In the genomic region with DNA sequence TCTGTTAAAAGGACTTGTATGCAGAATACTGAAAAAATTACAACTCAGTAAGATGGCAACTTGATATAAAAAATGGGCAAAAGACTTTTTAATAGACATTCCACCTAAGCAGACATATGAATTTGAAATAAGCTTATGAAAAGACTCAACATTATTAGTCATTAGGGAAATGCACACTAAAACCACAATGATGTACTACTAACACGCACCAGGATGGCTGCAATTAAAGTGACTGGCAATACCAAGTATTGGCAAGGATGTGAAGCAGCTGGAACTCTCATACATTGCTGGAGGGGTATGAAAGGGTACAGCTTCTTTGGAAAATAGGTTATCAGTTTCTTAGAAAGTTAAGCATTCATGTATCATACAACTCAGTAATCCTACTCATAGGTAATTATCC, we compare ENCODE assay signal across 14 cellular contexts. TPM values are rescaled to one million over a fixed set of nuclear protein-coding genes. Genes with fewer than 3 reads are reported as not detected.
DNase-seq lines count a peak whose midpoint lies in the region; ATAC-seq and TF ChIP-seq lines count a peak whose summit lies in the region.
"Had no signal": no experiment of that assay in that cellular context is flagged by ENCODE, and none has a peak within 500 bp of the region (broad histone marks: within the 10 kb centered on the region; RNA-seq: fewer than 3 reads in every experiment).

No MANE protein-coding gene starts in this region.

- peak overlapping the region; percentile 88 for H3K27ac Mint-ChIP-seq in activated T-cell treated with anti-CD3 and anti-CD28 coated beads, Interleukin-2, amount 50 U/mL, for 72 hours
- H3K27ac Mint-ChIP-seq: activated naive CD8-positive, alpha-beta T cell treated with anti-CD3 and anti-CD28 coated beads, Interleukin-2, amount 10 ng/mL, durations not matched to agents 7 days and 5 days had no signal

- no peak overlapping the region for H3K4me3 ChIP-seq in choroid plexus epithelial cell (ENCODE audit: low read depth, low read length)
- H3K4me3 ChIP-seq: HAP-1, tibial artery had no signal

- peak in 1 of 2 donors; percentile 22 for ATAC-seq in activated T-cell treated with anti-CD3 and anti-CD28 coated beads, Interleukin-2, amount 50 U/mL, for 72 hours (replicated peaks in 1 of 2)
- ATAC-seq in stimulated activated naive CD8-positive, alpha-beta T cell treated with anti-CD3 and anti-CD28 coated beads, Interleukin-15, Interleukin-2, amounts not matched to agents 100 U/mL and 50 U/mL, for 24 hours: peak; percentile 53
- ATAC-seq in HG02759 (IDR thresholded peaks at IDR 0.05; ENCODE audit: unreplicated experiment) (no peak), HG02610 (IDR thresholded peaks at IDR 0.05; ENCODE audit: unreplicated experiment) (no peak)

- H3K9me3 Mint-ChIP-seq in activated T-cell treated with anti-CD3 and anti-CD28 coated beads, Interleukin-2, amount 50 U/mL, for 72 hours: peaks cover 0 to 2% of the 10 kb centered on the region in 2 donors
- H3K9me3 Mint-ChIP-seq: activated naive CD8-positive, alpha-beta T cell treated with anti-CD3 and anti-CD28 coated beads, Interleukin-2, amount 10 ng/mL, durations not matched to agents 7 days and 5 days; CD4-positive, CD25-positive, alpha-beta regulatory T cell had no signal

- H3K27me3 Mint-ChIP-seq in activated T-cell treated with anti-CD3 and anti-CD28 coated beads, Interleukin-2, amount 50 U/mL, for 72 hours (ENCODE audit: low read depth): no peaks in the 10 kb centered on the region
- H3K27me3 Mint-ChIP-seq: activated naive CD8-positive, alpha-beta T cell treated with anti-CD3 and anti-CD28 coated beads, Interleukin-2, amount 10 ng/mL, durations not matched to agents 7 days and 5 days had no signal

- peak overlapping the region in 1 of 2 donors; percentile 52 for H3K4me3 Mint-ChIP-seq in activated T-cell treated with anti-CD3 and anti-CD28 coated beads, Interleukin-2, amount 50 U/mL, for 72 hours

- peaks cover 24% of the 10 kb centered on the region for H3K4me1 Mint-ChIP-seq in activated T-cell treated with anti-CD3 and anti-CD28 coated beads, Interleukin-2, amount 50 U/mL, for 72 hours (ENCODE audit: low read depth)

- TF ChIP-seq CTCF in choroid plexus epithelial cell (conservative IDR thresholded peaks at IDR 0.05; ENCODE audit: low read depth, low read length): no peak

- no peak for DNase-seq in activated T-cell treated with anti-CD3 and anti-CD28 coated beads, Interleukin-2, amount 50 U/mL, for 72 hours
- no peak for DNase-seq in activated T-cell treated with anti-CD3 and anti-CD28 coated beads for 4 hours
- DNase-seq in M059J (ENCODE audit: low read depth): peak; percentile 86
- peak; percentile 31 for DNase-seq in choroid plexus epithelial cell (ENCODE audit: low read depth)
- DNase-seq in stimulated activated naive CD8-positive, alpha-beta T cell treated with anti-CD3 and anti-CD28 coated beads, Interleukin-15, Interleukin-2, amounts not matched to agents 100 U/mL and 50 U/mL, for 24 hours: no peak
- DNase-seq in KG1 (lab: John Stamatoyannopoulos, UW): no peak
- DNase-seq: activated naive CD8-positive, alpha-beta T cell treated with anti-CD3 and anti-CD28 coated beads, Interleukin-2, amount 10 ng/mL, durations not matched to agents 7 days and 5 days; effector memory CD4-positive, alpha-beta T cell; midbrain; tibial artery had no signal

- H3K36me3 Mint-ChIP-seq in activated T-cell treated with anti-CD3 and anti-CD28 coated beads, Interleukin-2, amount 50 U/mL, for 72 hours (ENCODE audit: insufficient read depth in 2 of 2): peaks cover 5 to 6% of the 10 kb centered on the region in 2 donors

RNA-seq across cellular contexts. Expression of a gene that starts 3.2 kb away (rescaled TPM):
- total RNA-seq in activated T-cell treated with anti-CD3 and anti-CD28 coated beads, Interleukin-2, amount 50 U/mL, for 72 hours: 10 to 100 TPM; 62.0 to 65.1 TPM
- total RNA-seq in M059J (2014; rRNA removed; shearing (Covaris generic)): 3.5 and 4.5 TPM in 2 replicates

RNA-seq across cellular contexts. Expression of a gene that starts 58.2 kb away (rescaled TPM):
- 100 to 1,000 TPM; 163 to 236 TPM for total RNA-seq in activated T-cell treated with anti-CD3 and anti-CD28 coated beads, Interleukin-2, amount 50 U/mL, for 72 hours
- total RNA-seq in M059J (2014; rRNA removed; shearing (Covaris generic)): 49.0 and 66.4 TPM in 2 replicates

Comparison
In these comparisons a context has a peak if more than half of its experiments do, and no peak if none do; other contexts are left out.
1. DNase-seq: peak in M059J (single experiment) and choroid plexus epithelial cell (single experiment); none in activated T-cell treated with anti-CD3 and anti-CD28 coated beads, Interleukin-2, amount 50 U/mL, for 72 hours (0 of 2), activated T-cell treated with anti-CD3 and anti-CD28 coated beads for 4 hours (single experiment), stimulated activated naive CD8-positive, alpha-beta T cell treated with anti-CD3 and anti-CD28 coated beads, Interleukin-15, Interleukin-2, amounts not matched to agents 100 U/mL and 50 U/mL, for 24 hours (single experiment) and KG1 (single experiment).
2. RNA of a gene that starts 3.2 kb away (total RNA-seq): 62.0 to 65.1 TPM in activated T-cell treated with anti-CD3 and anti-CD28 coated beads, Interleukin-2, amount 50 U/mL, for 72 hours; 3.5 to 4.5 TPM in M059J; every median in the first group is over 10 times any median in the second.